In genomic region chr4:125181804-125182203, GRCh38 we compare ENCODE assay signal across 10 cellular contexts.
"Had no signal": no experiment of that assay in that cellular context is flagged by ENCODE, and none has a peak within 500 bp of the region (broad histone marks: within the 10 kb centered on the region; RNA-seq: fewer than 3 reads in every experiment).

No MANE protein-coding gene starts in this region.

- DNase-seq: GM23248, GOT3, H7, HFFc6, KBM-7 had no signal

- H3K9me3 ChIP-seq: HAP-1 had no signal

- H3K4me3 ChIP-seq: GM23248, HAP-1 had no signal

- H3K27ac ChIP-seq: GM23248, HL-60, KMS-11 had no signal

- H3K36me3 ChIP-seq: HAP-1 had no signal

- ATAC-seq: HCT116, HepG2 had no signal
